In genomic region chr1:57061369-57061768, GRCh38 we compare ENCODE assay signal across 12 cellular contexts.
DNase-seq lines count a peak whose midpoint lies in the region; ATAC-seq, FAIRE-seq and TF ChIP-seq lines count a peak whose summit lies in the region.
"Had no signal": no experiment of that assay in that cellular context is flagged by ENCODE, and none has a peak within 500 bp of the region (broad histone marks: within the 10 kb centered on the region; RNA-seq: fewer than 3 reads in every experiment).

No MANE protein-coding gene starts in this region.

- no peaks in the 10 kb centered on the region for H3K9me3 Mint-ChIP-seq in endothelial cell (ENCODE audit: unreplicated experiment)
- H3K9me3 Mint-ChIP-seq: CD8-positive, alpha-beta T cell; nephron had no signal

- H3K4me2 ChIP-seq in GM23248 (ENCODE audit: unreplicated experiment): no peak overlapping the region

- H3K9me2 ChIP-seq in GM23248 (ENCODE audit: insufficient read depth): no peaks in the 10 kb centered on the region

- CTCF ChIA-PET in A673 (lab: Charles Lee): no interaction called here

- no peak for FAIRE-seq in kidney (lab: Jason Lieb, UNC)
- FAIRE-seq: colon had no signal

- H3K27ac ChIP-seq in GM23248 (no peak overlapping the region), kidney (ENCODE audit: low read depth in 2 of 2, low read length in 2 of 2) (no peak overlapping the region), ascending aorta (no peak overlapping the region), A673 (ENCODE audit: low read depth, low read length, poor library complexity, severe bottlenecking) (no peak overlapping the region)
- H3K27ac ChIP-seq: Peyer's patch had no signal

- H3K27me3 ChIP-seq in GM23248 (replicated peaks; ENCODE audit: insufficient read depth) (no peaks in the 10 kb centered on the region), ascending aorta (no peaks in the 10 kb centered on the region), A673 (replicated peaks; ENCODE audit: insufficient read depth, low read depth, low read length, poor library complexity) (no peaks in the 10 kb centered on the region)
- H3K27me3 ChIP-seq: Peyer's patch had no signal

- peaks cover 5% of the 10 kb centered on the region for H3K36me3 Mint-ChIP-seq in endothelial cell (ENCODE audit: low read depth, unreplicated experiment)
- H3K36me3 Mint-ChIP-seq: CD8-positive, alpha-beta T cell had no signal

- H3K4me3 ChIP-seq in GM23248 (no peak overlapping the region), kidney (ENCODE audit: low read length in 2 of 2) (no peak overlapping the region), ascending aorta (no peak overlapping the region), A673 (ENCODE audit: low read depth, low read length, poor library complexity, severe bottlenecking) (no peak overlapping the region)
- H3K4me3 ChIP-seq: Peyer's patch had no signal

- TF ChIP-seq CTCF in kidney (IDR thresholded peaks at IDR 0.05; ENCODE audit: borderline replicate concordance, extremely low read depth, insufficient read depth) (peak; percentile 9), endothelial cell (IDR thresholded peaks at IDR 0.05; ENCODE audit: unreplicated experiment) (no peak), ascending aorta (IDR thresholded peaks at IDR 0.05) (no peak), A673 (conservative IDR thresholded peaks at IDR 0.05; ENCODE audit: low read depth, low read length) (no peak)

- POLR2A ChIA-PET in A673 (lab: Charles Lee; ENCODE audit: low non-redundant PET): no interaction called here

- H3K9ac ChIP-seq in GM23248: no peak overlapping the region
- no peak overlapping the region for H3K9ac ChIP-seq in kidney (ENCODE audit: low read length in 2 of 2)

- H3K79me2 ChIP-seq in GM23248 (ENCODE audit: insufficient read depth): no peaks in the 10 kb centered on the region

- H2AFZ ChIP-seq in GM23248: no peak overlapping the region

- no peak overlapping the region for H3K27ac Mint-ChIP-seq in endothelial cell (ENCODE audit: unreplicated experiment)
- H3K27ac Mint-ChIP-seq: CD8-positive, alpha-beta T cell; nephron had no signal

- H3K36me3 ChIP-seq in GM23248 (ENCODE audit: low read depth) (no peaks in the 10 kb centered on the region), kidney (ENCODE audit: control insufficient read depth in 1 of 2, insufficient read depth in 2 of 2, low read length in 2 of 2) (no peaks in the 10 kb centered on the region), ascending aorta (no peaks in the 10 kb centered on the region), A673 (ENCODE audit: insufficient read depth, low read length, poor library complexity, severe bottlenecking) (peaks cover 6% of the 10 kb centered on the region)

- BruUV-seq in A673 (replicated peaks; lab: Mats Ljungman, UMichigan): no TSS peak

- no peaks in the 10 kb centered on the region for H3K27me3 Mint-ChIP-seq in endothelial cell (ENCODE audit: unreplicated experiment)

- intact Hi-C loops in kidney (cut with DNase I): no loop called here
- intact Hi-C loops in ascending aorta (cut with DNase I): no loop called here
- intact Hi-C loops in A673 (cut with micrococcal nuclease; ENCODE audit: unreplicated experiment): no loop called here

- ATAC-seq in GM18870 (IDR thresholded peaks at IDR 0.05; ENCODE audit: unreplicated experiment): no peak
- ATAC-seq: CD8-positive, alpha-beta T cell had no signal

- H3K9me3 ChIP-seq in GM23248 (ENCODE audit: low read depth) (no peaks in the 10 kb centered on the region), kidney (ENCODE audit: control insufficient read depth in 1 of 2, low read length in 2 of 2) (no peaks in the 10 kb centered on the region), ascending aorta (no peaks in the 10 kb centered on the region), A673 (ENCODE audit: low read depth, low read length, poor library complexity, severe bottlenecking) (no peaks in the 10 kb centered on the region)
- H3K9me3 ChIP-seq: Peyer's patch had no signal

- peak; percentile 64 for DNase-seq in AG20443 (ENCODE audit: low spot score)
- peak; percentile 81 for DNase-seq in GM23248
- DNase-seq in SW480 (ENCODE audit: low spot score): peak; percentile 3
- DNase-seq in kidney: no peak
- DNase-seq in endothelial cell (ENCODE audit: low spot score): no peak
- no peak for DNase-seq in ascending aorta (ENCODE audit: low spot score in 2 of 2)
- DNase-seq in A673 (ENCODE audit: low spot score): no peak
- DNase-seq: CD8-positive, alpha-beta T cell; Peyer's patch had no signal

- in situ Hi-C loops in GM23248 (cut with MboI): no loop called here

- H3K4me1 ChIP-seq in GM23248 (ENCODE audit: insufficient read depth) (peaks cover 4% of the 10 kb centered on the region; the same call in 1 of the 2 replicates), kidney (ENCODE audit: control insufficient read depth in 1 of 2, insufficient read depth in 1 of 2, low read depth in 1 of 2, low read length in 2 of 2) (peaks cover 0 to 4% of the 10 kb centered on the region in 2 donors), ascending aorta (no peaks in the 10 kb centered on the region), A673 (ENCODE audit: insufficient read depth, low read length, poor library complexity, severe bottlenecking) (no peaks in the 10 kb centered on the region)
- H3K4me1 ChIP-seq: Peyer's patch had no signal

- H3K4me3 Mint-ChIP-seq in endothelial cell (ENCODE audit: unreplicated experiment): no peak overlapping the region
- H3K4me3 Mint-ChIP-seq: CD8-positive, alpha-beta T cell; nephron had no signal

- no peaks in the 10 kb centered on the region for H4K20me1 ChIP-seq in GM23248 (ENCODE audit: insufficient read depth)

- peaks cover 3% of the 10 kb centered on the region for H3K4me1 Mint-ChIP-seq in endothelial cell (ENCODE audit: unreplicated experiment)

- 38% methylated on average over 1 of the region's 1 CpG for WGBS in GM23248 (ENCODE audit: low coverage in 1 of 2, low lambda C conversion rate in 2 of 2, missing lambda C conversion rate in 2 of 2), 2 experiments

- H3F3A ChIP-seq in GM23248 (ENCODE audit: insufficient read depth): peaks cover 19% of the 10 kb centered on the region; the same call in 1 of the 2 replicates

Comparison
In these comparisons a context has a peak if more than half of its experiments do, and no peak if none do; other contexts are left out.
1. DNase-seq: peak in AG20443 (single experiment), GM23248 (single experiment) and SW480 (single experiment); none in kidney (single experiment), endothelial cell (single experiment), ascending aorta (0 of 2) and A673 (single experiment).